In the genomic region with DNA sequence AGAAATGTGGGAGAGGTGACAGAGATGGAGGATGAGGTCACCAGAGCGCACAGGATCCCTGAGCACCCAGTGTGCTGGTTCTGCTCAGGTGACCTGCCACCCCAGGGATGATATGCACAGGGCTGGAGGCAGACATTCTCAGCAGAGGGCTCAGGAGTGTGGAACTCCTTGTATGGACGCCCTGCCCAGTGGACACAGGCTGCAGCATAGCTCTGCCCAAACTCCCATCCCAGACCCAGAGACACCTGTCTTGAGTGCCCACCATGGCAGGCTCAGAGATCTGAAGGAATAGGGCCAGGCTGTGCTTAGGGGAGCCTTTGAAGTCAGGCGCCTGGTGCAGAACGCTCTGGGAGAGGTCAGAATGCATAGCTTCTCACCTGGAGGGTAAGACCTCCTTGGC, we compare ENCODE assay signal across 26 cellular contexts.
"Had no signal": no experiment of that assay in that cellular context is flagged by ENCODE, and none has a peak within 500 bp of the region (broad histone marks: within the 10 kb centered on the region; RNA-seq: fewer than 3 reads in every experiment).

No MANE protein-coding gene starts in this region.

- H3K27me3 Mint-ChIP-seq: activated CD4-positive, alpha-beta memory T cell treated with anti-CD3 and anti-CD28 coated beads, Interleukin-2, amount 10 ng/mL, durations not matched to agents 7 days and 5 days had no signal

- ATAC-seq: activated T-helper 17 cell treated with anti-CD3 and anti-CD28 coated beads, Interleukin-2, amount 50 U/mL, for 72 hours; gastroesophageal sphincter; left cardiac atrium; natural killer cell treated with Interleukin-12 subunit alpha and Interleukin-12 subunit beta and Interleukin-15 and Interleukin-18, amount 100 ng/mL, for 72 hours; sciatic nerve; stimulated activated effector memory CD8-positive, alpha-beta T cell treated with anti-CD3 and anti-CD28 coated beads, Interleukin-12 subunit alpha, Interleukin-12 subunit beta, amount 100 ng/mL, for 72 hours; stimulated activated naive CD8-positive, alpha-beta T cell treated with anti-CD3 and anti-CD28 coated beads, Interleukin-15, amount 100 ng/mL, for 72 hours had no signal

- H3K4me3 ChIP-seq: coronary artery, gastroesophageal sphincter, ovary, prostate gland, skin epidermis had no signal

- H3K27ac ChIP-seq: brain microvascular endothelial cell, coronary artery, gastroesophageal sphincter, ovary, prostate gland had no signal

- H3K27me3 ChIP-seq: brain microvascular endothelial cell, gastroesophageal sphincter, ovary had no signal

- H3K36me3 Mint-ChIP-seq: stimulated activated effector memory CD8-positive, alpha-beta T cell treated with anti-CD3 and anti-CD28 coated beads, Interleukin-12 subunit alpha, Interleukin-12 subunit beta, amount 100 ng/mL, for 72 hours had no signal

- H3K4me1 ChIP-seq: gastroesophageal sphincter, prostate gland had no signal

- H3K9me3 ChIP-seq: ovary, prostate gland had no signal

- H3K27ac Mint-ChIP-seq: activated T-cell treated with anti-CD3 and anti-CD28 coated beads, Interleukin-2, amount 50 U/mL, for 24 hours; activated T-helper 17 cell treated with anti-CD3 and anti-CD28 coated beads, Interleukin-2, amount 50 U/mL, for 72 hours; stimulated activated effector memory CD8-positive, alpha-beta T cell treated with anti-CD3 and anti-CD28 coated beads, Interleukin-12 subunit alpha, Interleukin-12 subunit beta, amount 100 ng/mL, for 72 hours had no signal

- H3K36me3 ChIP-seq: brain microvascular endothelial cell, gastroesophageal sphincter, ovary, prostate gland had no signal

- DNase-seq: activated CD4-positive, alpha-beta memory T cell treated with anti-CD3 and anti-CD28 coated beads, Interleukin-2, amount 10 ng/mL, durations not matched to agents 7 days and 5 days; activated CD4-positive, alpha-beta T cell treated with anti-CD3 and anti-CD28 coated beads for 4 hours; activated CD4-positive, CD25-positive, alpha-beta regulatory T cell; activated CD8-positive, alpha-beta memory T cell treated with anti-CD3 and anti-CD28 coated beads, Interleukin-2, amount 50 U/mL, for 48 hours; activated gamma-delta T cell treated with Interleukin-2 at 50 U/mL for 16 hours; activated naive CD4-positive, alpha-beta T cell treated with anti-CD3 and anti-CD28 coated beads, Interleukin-2, amount 50 U/mL, for 16 hours; activated T-cell treated with anti-CD3 and anti-CD28 coated beads, Interleukin-2, amount 50 U/mL, for 24 hours; amniotic stem cell; brain microvascular endothelial cell; hippocampal formation; left cardiac atrium; mammary epithelial cell; ovary; retina; stimulated activated CD4-positive, alpha-beta T cell treated with anti-CD3 and anti-CD28 coated beads, Interleukin-12 subunit alpha, Interleukin-12 subunit beta, amount 100 ng/mL, for 4 hours; stimulated activated CD4-positive, alpha-beta T cell treated with anti-CD3 and anti-CD28 coated beads, Interleukin-4, amount 100 ng/mL, for 1 hour; stimulated activated naive CD8-positive, alpha-beta T cell treated with anti-CD3 and anti-CD28 coated beads, Interleukin-15, amount 100 ng/mL, for 72 hours; substantia nigra had no signal

- H3K4me3 Mint-ChIP-seq: activated CD4-positive, alpha-beta memory T cell treated with anti-CD3 and anti-CD28 coated beads, Interleukin-2, amount 10 ng/mL, durations not matched to agents 7 days and 5 days; activated T-cell treated with anti-CD3 and anti-CD28 coated beads, Interleukin-2, amount 50 U/mL, for 24 hours; activated T-helper 17 cell treated with anti-CD3 and anti-CD28 coated beads, Interleukin-2, amount 50 U/mL, for 72 hours; natural killer cell treated with Interleukin-12 subunit alpha and Interleukin-12 subunit beta and Interleukin-15 and Interleukin-18, amount 100 ng/mL, for 72 hours; stimulated activated naive CD8-positive, alpha-beta T cell treated with anti-CD3 and anti-CD28 coated beads, Interleukin-15, amount 100 ng/mL, for 72 hours had no signal
